In the genomic region with DNA sequence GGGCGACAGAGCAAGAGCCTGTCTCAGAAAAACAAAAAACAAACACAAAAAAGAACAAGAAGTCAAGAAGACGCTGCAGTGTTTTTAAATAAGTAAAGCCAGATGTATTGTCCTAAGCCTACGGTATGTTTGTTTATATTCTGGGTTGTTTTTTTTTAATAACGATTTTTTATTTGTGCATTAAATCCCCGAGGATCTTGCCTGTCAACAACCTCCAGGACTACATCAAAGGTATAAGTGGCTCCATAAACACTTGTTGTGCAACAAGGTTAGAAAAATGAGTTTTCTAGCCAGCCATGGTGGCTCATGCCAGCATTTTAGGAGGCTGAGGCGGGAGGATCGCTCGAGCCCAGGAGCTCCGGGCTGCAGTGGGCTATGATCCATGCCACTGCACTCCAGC, we compare ENCODE assay signal across 15 cellular contexts. TPM values are rescaled to one million over a fixed set of nuclear protein-coding genes. Genes with fewer than 3 reads are reported as not detected.
DNase-seq lines count a peak whose midpoint lies in the region; ATAC-seq and TF ChIP-seq lines count a peak whose summit lies in the region.
"Had no signal": no experiment of that assay in that cellular context is flagged by ENCODE, and none has a peak within 500 bp of the region (broad histone marks: within the 10 kb centered on the region; RNA-seq: fewer than 3 reads in every experiment).

No MANE protein-coding gene starts in this region.

- H3K36me3 ChIP-seq in right lobe of liver (peaks cover 0 to 6% (median under 1%) of the 10 kb centered on the region in 4 donors), subcutaneous abdominal adipose tissue (ENCODE audit: control insufficient read depth in 5 of 5, insufficient read depth in 5 of 5, low read length in 5 of 5) (peaks cover 3 to 18% (median 9%) of the 10 kb centered on the region in 5 donors), HAP-1 (replicated peaks) (no peaks in the 10 kb centered on the region)

- H3K27ac ChIP-seq in coronary artery (peak overlapping the region; percentile 76 to 79), right lobe of liver (peak overlapping the region in 2 of 3 donors; percentile 2 to 9), subcutaneous abdominal adipose tissue (ENCODE audit: low read depth, low read length) (peak overlapping the region; percentile 86)

- in situ Hi-C loops in HAP-1 (cut with MboI; ENCODE audit: low sequenced_read_pairs): no loop called here

- ATAC-seq in right lobe of liver: no peak
- ATAC-seq: activated T-cell treated with anti-CD3 and anti-CD28 coated beads, Interleukin-2, amount 50 U/mL, for 72 hours; stimulated activated naive B cell treated with anti-CD40 and anti-IgM and Interleukin-4, amounts not matched to agents 10 μg/mL and 1 μg/mL and 100 μg/mL, for 72 hours had no signal

- peak overlapping the region; percentile 68 for H3K4me3 Mint-ChIP-seq in HFFc6
- H3K4me3 Mint-ChIP-seq: activated T-cell treated with anti-CD3 and anti-CD28 coated beads, Interleukin-2, amount 50 U/mL, for 72 hours; CD8-positive, alpha-beta memory T cell; stimulated activated naive B cell treated with anti-CD40 and anti-IgM and Interleukin-4, amounts not matched to agents 10 μg/mL and 1 μg/mL and 100 μg/mL, for 72 hours had no signal

- WGBS in right lobe of liver (ENCODE audit: insufficient coverage, low coverage, low lambda C conversion rate, missing lambda C conversion rate): 59% methylated on average over 8 of the region's 9 CpGs

- intact Hi-C loops in right lobe of liver (cut with DNase I): no loop called here

- peaks cover 5% of the 10 kb centered on the region; the same call in 1 of the 2 replicates for H3K9me3 Mint-ChIP-seq in HFFc6
- H3K9me3 Mint-ChIP-seq: activated T-cell treated with anti-CD3 and anti-CD28 coated beads, Interleukin-2, amount 50 U/mL, for 72 hours; CD8-positive, alpha-beta memory T cell; stimulated activated naive B cell treated with anti-CD40 and anti-IgM and Interleukin-4, amounts not matched to agents 10 μg/mL and 1 μg/mL and 100 μg/mL, for 72 hours had no signal

- no peak overlapping the region for H3K9ac ChIP-seq in subcutaneous abdominal adipose tissue (ENCODE audit: low read length in 5 of 5)

- peaks cover 21% of the 10 kb centered on the region; the same call in 1 of the 2 replicates for H3K36me3 Mint-ChIP-seq in HFFc6 (ENCODE audit: low read depth)
- H3K36me3 Mint-ChIP-seq: CD8-positive, alpha-beta memory T cell; stimulated activated naive B cell treated with anti-CD40 and anti-IgM and Interleukin-4, amounts not matched to agents 10 μg/mL and 1 μg/mL and 100 μg/mL, for 72 hours had no signal

- peaks cover 0 to 20% (median 7%) of the 10 kb centered on the region in 4 donors for H3K4me1 ChIP-seq in right lobe of liver
- H3K4me1 ChIP-seq in subcutaneous abdominal adipose tissue (ENCODE audit: control insufficient read depth in 5 of 5, insufficient read depth in 5 of 5, low read length in 5 of 5): peaks cover 7 to 43% (median 35%) of the 10 kb centered on the region in 5 donors
- no peaks in the 10 kb centered on the region for H3K4me1 ChIP-seq in HAP-1

- H3K27ac Mint-ChIP-seq in HFFc6: peak overlapping the region; percentile 81
- H3K27ac Mint-ChIP-seq: activated T-cell treated with anti-CD3 and anti-CD28 coated beads, Interleukin-2, amount 50 U/mL, for 72 hours; CD8-positive, alpha-beta memory T cell; stimulated activated naive B cell treated with anti-CD40 and anti-IgM and Interleukin-4, amounts not matched to agents 10 μg/mL and 1 μg/mL and 100 μg/mL, for 72 hours had no signal

- H3K4me3 ChIP-seq in coronary artery (no peak overlapping the region), right lobe of liver (no peak overlapping the region), subcutaneous abdominal adipose tissue (ENCODE audit: low read depth in 1 of 5, low read length in 5 of 5) (no peak overlapping the region), HAP-1 (no peak overlapping the region)

- H3K27me3 ChIP-seq in right lobe of liver (no peaks in the 10 kb centered on the region), subcutaneous abdominal adipose tissue (ENCODE audit: control insufficient read depth in 5 of 5, insufficient read depth in 4 of 5, low read length in 5 of 5) (no peaks in the 10 kb centered on the region), HAP-1 (ENCODE audit: low read depth) (no peaks in the 10 kb centered on the region)

- H3K9me3 ChIP-seq in right lobe of liver (no peaks in the 10 kb centered on the region), subcutaneous abdominal adipose tissue (ENCODE audit: control insufficient read depth in 5 of 5, low read length in 5 of 5) (no peaks in the 10 kb centered on the region), HAP-1 (no peaks in the 10 kb centered on the region)

- TF ChIP-seq POLR2A in right lobe of liver (IDR thresholded peaks at IDR 0.05): no peak

- TF ChIP-seq CTCF in HFFc6 (IDR thresholded peaks at IDR 0.05) (no peak), coronary artery (IDR thresholded peaks at IDR 0.05) (no peak), right lobe of liver (IDR thresholded peaks at IDR 0.05) (no peak)

- peaks cover 48% of the 10 kb centered on the region for H3K4me1 Mint-ChIP-seq in HFFc6 (ENCODE audit: low read depth)
- H3K4me1 Mint-ChIP-seq: CD8-positive, alpha-beta memory T cell; stimulated activated naive B cell treated with anti-CD40 and anti-IgM and Interleukin-4, amounts not matched to agents 10 μg/mL and 1 μg/mL and 100 μg/mL, for 72 hours had no signal

- peaks cover 1% of the 10 kb centered on the region for H3K27me3 Mint-ChIP-seq in HFFc6 (ENCODE audit: insufficient read depth)

- no peak for DNase-seq in HFFc6
- DNase-seq in coronary artery (ENCODE audit: low spot score): no peak
- no peak for DNase-seq in right lobe of liver
- no peak for DNase-seq in NCI-H774 (lab: John Stamatoyannopoulos, UW)
- no peak for DNase-seq in HAP-1 (ENCODE audit: low spot score in 2 of 2)
- no peak for DNase-seq in occipital lobe (lab: John Stamatoyannopoulos, UW)
- DNase-seq: activated CD4-positive, alpha-beta T cell treated with anti-CD3 and anti-CD28 coated beads for 1 hour; activated T-cell treated with anti-CD3 and anti-CD28 coated beads, Interleukin-2, amount 50 U/mL, for 72 hours; CD8-positive, alpha-beta memory T cell; effector memory CD4-positive, alpha-beta T cell; hippocampal formation; posterior cingulate gyrus; stimulated activated CD4-positive, alpha-beta T cell treated with anti-CD3 and anti-CD28 coated beads, Interleukin-4, amount 100 ng/mL, for 1 hour; stimulated activated naive B cell treated with anti-CD40 and anti-IgM and Interleukin-4, amounts not matched to agents 10 μg/mL and 1 μg/mL and 100 μg/mL, for 72 hours had no signal

RNA-seq across cellular contexts. Expression of a gene that starts 26.1 kb away (rescaled TPM):
- total RNA-seq in HFFc6 (2021; fragmentation: NEBNext Ultra II Directional; extraction: Animal tissue kit (Norgen Biotek cat#: 25700)): 100 to 1,000 TPM; 203 to 332 (median 220) TPM
- total RNA-seq in right lobe of liver: 100 to 1,000 TPM in 3 of 6 experiments, 10 to 100 TPM in 3; 61.3 to 125 (median 98.4) TPM
- 25.6 TPM for total RNA-seq in occipital lobe

Comparison
In these comparisons a context has a peak if more than half of its experiments do, and no peak if none do; other contexts are left out.
1. H3K27ac ChIP-seq: peak in every context shown above with its lines; median percentile 86 in subcutaneous abdominal adipose tissue; 78 in coronary artery; 6 in right lobe of liver.